8 cellular contexts compared by ENCODE assay signal in genomic region chr18:35582899-35583558, GRCh38. TPM values are rescaled to one million over a fixed set of nuclear protein-coding genes. Genes with fewer than 3 reads are reported as not detected.
DNase-seq lines count a peak whose midpoint lies in the region; ATAC-seq, FAIRE-seq and TF ChIP-seq lines count a peak whose summit lies in the region.

No MANE protein-coding gene starts in this region.

- H3K36me3 ChIP-seq in BLaER1 treated with 17β-estradiol and CSF1 and Interleukin-3, amounts not matched to agents 10 nM and 100 nM: peaks cover 0 to 49% (median 33%) of the 10 kb centered on the region in 11 experiments; a peak in 19 of 22 replicates
- peaks cover 12% of the 10 kb centered on the region; the same call in 1 of the 2 replicates for H3K36me3 ChIP-seq in HUES6 (ENCODE audit: control insufficient read depth, insufficient read depth, low read length)
- H3K36me3 ChIP-seq in keratinocyte (ENCODE audit: control insufficient read depth in 2 of 2, extremely low read depth in 1 of 2, insufficient read depth in 2 of 2, low read length in 2 of 2): no peaks in the 10 kb centered on the region

- H3K27ac ChIP-seq in BLaER1 treated with 17β-estradiol and CSF1 and Interleukin-3, amounts not matched to agents 10 nM and 100 nM: peak overlapping the region in 8 of 11 experiments; percentile 88 to 98 (median 94); a peak in 10 of 22 replicates
- H3K27ac ChIP-seq in HUES6 (ENCODE audit: low read depth, low read length) (no peak overlapping the region), keratinocyte (ENCODE audit: control insufficient read depth, insufficient read depth, low read length) (no peak overlapping the region)

- peaks cover 25 to 45% (median 42%) of the 10 kb centered on the region in 11 experiments for H3K9me3 ChIP-seq in BLaER1 treated with 17β-estradiol and CSF1 and Interleukin-3, amounts not matched to agents 10 nM and 100 nM (replicated peaks in 1 of 11)
- peaks cover 34% of the 10 kb centered on the region for H3K9me3 ChIP-seq in HUES6 (ENCODE audit: control insufficient read depth, insufficient read depth, low read depth, low read length)
- H3K9me3 ChIP-seq in keratinocyte (ENCODE audit: control insufficient read depth, low read depth, low read length): no peaks in the 10 kb centered on the region

- H3K4me3 Mint-ChIP-seq in WTC11: peak overlapping the region; percentile 77

- POLR2A ChIA-PET in WTC11 (lab: Charles Lee): no interaction called here

- H3K27ac Mint-ChIP-seq in WTC11: no peak overlapping the region

- dilution Hi-C loops in keratinocyte (cut with MboI; ENCODE audit: extremely low pct_ligation_motif_present, low sequenced_read_pairs): no loop called here

- H3K9me3 Mint-ChIP-seq in WTC11: peaks cover 30% of the 10 kb centered on the region

- H3K4me2 ChIP-seq in BLaER1 treated with 17β-estradiol and CSF1 and Interleukin-3, amounts not matched to agents 10 nM and 100 nM: peak overlapping the region; percentile 82 to 96 (median 91)
- H3K4me2 ChIP-seq in keratinocyte (ENCODE audit: control insufficient read depth, extremely low read depth, insufficient read depth, low read depth, low read length): peak overlapping the region; percentile 80

- H3K27me3 ChIP-seq in BLaER1 treated with 17β-estradiol and CSF1 and Interleukin-3, amounts not matched to agents 10 nM and 100 nM: no peaks in the 10 kb centered on the region
- peaks cover 4% of the 10 kb centered on the region; the same call in 1 of the 2 replicates for H3K27me3 ChIP-seq in HUES6 (ENCODE audit: control insufficient read depth, insufficient read depth, low read length)
- no peaks in the 10 kb centered on the region for H3K27me3 ChIP-seq in keratinocyte (ENCODE audit: control insufficient read depth, extremely low read depth, insufficient read depth, low read length)

- H3K4me1 ChIP-seq in BLaER1 treated with 17β-estradiol and CSF1 and Interleukin-3, amounts not matched to agents 10 nM and 100 nM: peaks cover 15 to 30% (median 22%) of the 10 kb centered on the region in 10 experiments
- H3K4me1 ChIP-seq in HUES6 (ENCODE audit: control insufficient read depth, insufficient read depth, low read length) (peaks cover 14% of the 10 kb centered on the region), keratinocyte (ENCODE audit: control insufficient read depth, extremely low read depth, insufficient read depth, low read length) (peaks cover 16% of the 10 kb centered on the region)

- TF ChIP-seq CTCF in WTC11 (IDR thresholded peaks at IDR 0.05): no peak
- no peak for TF ChIP-seq CTCF in keratinocyte (optimal IDR thresholded peaks at IDR 0.05 in 1 of 3, IDR thresholded peaks at IDR 0.05 in 1 of 3, conservative IDR thresholded peaks at IDR 0.05 in 1 of 3; ENCODE audit: extremely low read depth in 1 of 3, insufficient read depth in 2 of 3, low read length in 3 of 3)

- no peak for ATAC-seq in WTC11
- ATAC-seq in GM21786 (IDR thresholded peaks at IDR 0.05; ENCODE audit: unreplicated experiment): no peak
- ATAC-seq in HG03354 (IDR thresholded peaks at IDR 0.05; ENCODE audit: poor library complexity, severe bottlenecking, unreplicated experiment): no peak

- H3K4me3 ChIP-seq in BLaER1 treated with 17β-estradiol and CSF1 and Interleukin-3, amounts not matched to agents 10 nM and 100 nM: peak overlapping the region; percentile 69 to 93 (median 85)
- peak overlapping the region; percentile 89 for H3K4me3 ChIP-seq in HUES6 (ENCODE audit: low read depth, low read length)
- peak overlapping the region; percentile 57 to 95 (median 66) for H3K4me3 ChIP-seq in keratinocyte (ENCODE audit: control insufficient read depth in 2 of 3, extremely low read depth in 1 of 3, insufficient read depth in 2 of 3, low read depth in 1 of 3, low read length in 3 of 3)

- H3K9ac ChIP-seq in BLaER1 treated with 17β-estradiol and CSF1 and Interleukin-3, amounts not matched to agents 10 nM and 100 nM: peak overlapping the region; percentile 90 to 99 (median 95); a peak in 20 of 22 replicates
- no peak overlapping the region for H3K9ac ChIP-seq in HUES6 (ENCODE audit: low read length)
- H3K9ac ChIP-seq in keratinocyte (ENCODE audit: control insufficient read depth, extremely low read depth, insufficient read depth, low read length): no peak overlapping the region

- DNase-seq in WTC11 (ENCODE audit: low spot score): no peak
- DNase-seq in keratinocyte (ENCODE audit: low read depth, low spot score): no peak
- no peak for DNase-seq in urothelium cell line (ENCODE audit: low spot score)
- DNase-seq in effector CD4-positive, alpha-beta T cell: no peak

- no peaks in the 10 kb centered on the region for H3K9me1 ChIP-seq in keratinocyte (ENCODE audit: control insufficient read depth, extremely low read depth, insufficient read depth, low read length)

- peaks cover 14% of the 10 kb centered on the region for H3K27me3 Mint-ChIP-seq in WTC11 (ENCODE audit: low read depth)

- peaks cover 34% of the 10 kb centered on the region for H3K36me3 Mint-ChIP-seq in WTC11

- H4K20me1 ChIP-seq in BLaER1 treated with 17β-estradiol and CSF1 and Interleukin-3, amounts not matched to agents 10 nM and 100 nM: peaks cover 9 to 54% (median 29%) of the 10 kb centered on the region in 11 experiments; a peak in 18 of 22 replicates
- H4K20me1 ChIP-seq in keratinocyte (ENCODE audit: control insufficient read depth, extremely low read depth, insufficient read depth, low read length): no peaks in the 10 kb centered on the region

- peaks cover 55% of the 10 kb centered on the region for H3K79me2 ChIP-seq in keratinocyte (ENCODE audit: control insufficient read depth, insufficient read depth, low read length)

- peaks cover 14% of the 10 kb centered on the region for H3K4me1 Mint-ChIP-seq in WTC11

- H2AFZ ChIP-seq in keratinocyte (ENCODE audit: control insufficient read depth, low read length): no peak overlapping the region

- peak; percentile 63 for FAIRE-seq in keratinocyte (lab: Jason Lieb, UNC)
- peak; percentile 23 for FAIRE-seq in urothelium cell line (lab: Jason Lieb, UNC)

- CTCF ChIA-PET in WTC11 (lab: Charles Lee): interaction anchor here (1.2 kb wide), 1 partner anchor 197 kb away, joined by 4 read pairs; no protein-coding TSS in a partner anchor

TF ChIP-seq in WTC11, 78 proteins besides CTCF, POLR2A, EP300 and RAD21:
- no peak for TF ChIP-seq ZNF532 (CRISPR knock-in tag; IDR thresholded peaks at IDR 0.05; ENCODE audit: borderline replicate concordance)
- TF ChIP-seq ETV6 (CRISPR knock-in tag; IDR thresholded peaks at IDR 0.05): no peak
- TF ChIP-seq CDX4 (CRISPR knock-in tag; IDR thresholded peaks at IDR 0.05; ENCODE audit: borderline replicate concordance): no peak
- TF ChIP-seq TP53 (CRISPR knock-in tag; IDR thresholded peaks at IDR 0.05): no peak
- TF ChIP-seq KAT7 (CRISPR knock-in tag; IDR thresholded peaks at IDR 0.05; ENCODE audit: borderline replicate concordance): no peak

RNA-seq across cellular contexts. Expression of gene GALNT1, which starts 1.5 kb away (rescaled TPM):
- total RNA-seq in WTC11 (2021): 63.1 to 80.1 TPM (median 71.7 TPM) in 3 replicates
- 48.1 to 69.4 TPM (median 48.2 TPM) in 3 replicates for polyA plus RNA-seq in keratinocyte
- polyA plus RNA-seq in keratinocyte (2011; ENCODE audit: low read depth): 20.3 TPM
- 31.7 and 59.5 TPM in 2 replicates for polyA plus RNA-seq in keratinocyte (2011; cell fraction: cytosol; rRNA removed)
- 29.7 and 37.9 TPM in 2 replicates for polyA plus RNA-seq in keratinocyte (2011; cell fraction: nucleus; rRNA removed)
- polyA plus RNA-seq in keratinocyte (2012; ENCODE audit: low replicate concordance): 34.5 and 40.3 TPM in 2 replicates
- polyA minus RNA-seq in keratinocyte: 23.2 to 77.7 TPM (median 50.0 TPM) in 3 replicates
- polyA minus RNA-seq in keratinocyte (2011; cell fraction: cytosol; rRNA and poly(A)+ RNA removed): 38.8 TPM
- 25.2 and 55.2 TPM in 2 replicates for polyA minus RNA-seq in keratinocyte (2011; cell fraction: nucleus; rRNA and poly(A)+ RNA removed)

Comparison
In these comparisons a context has a peak if more than half of its experiments do, and no peak if none do; other contexts are left out.
1. H3K27ac ChIP-seq: peak in BLaER1 treated with 17β-estradiol and CSF1 and Interleukin-3, amounts not matched to agents 10 nM and 100 nM (8 of 11); none in HUES6 (single experiment) and keratinocyte (single experiment).
2. H3K9ac ChIP-seq: peak in BLaER1 treated with 17β-estradiol and CSF1 and Interleukin-3, amounts not matched to agents 10 nM and 100 nM (11 of 11); none in HUES6 (single experiment) and keratinocyte (single experiment).
3. Peak in every context shown above with its lines, with median percentiles within 50 percentile points of each other: H3K4me3 ChIP-seq.